ENCODE assay signal across 18 cellular contexts in genomic region chr14:32405856-32406255, GRCh38.
"Had no signal": no experiment of that assay in that cellular context is flagged by ENCODE, and none has a peak within 500 bp of the region (broad histone marks: within the 10 kb centered on the region; RNA-seq: fewer than 3 reads in every experiment).

No MANE protein-coding gene starts in this region.

- H3K4me3 Mint-ChIP-seq: activated CD8-positive, alpha-beta T cell treated with anti-CD3 and anti-CD28 coated beads, Interleukin-2, amount 10 ng/mL, durations not matched to agents 7 days and 5 days; activated naive CD8-positive, alpha-beta T cell treated with anti-CD3 and anti-CD28 coated beads, Interleukin-2, amount 50 U/mL, for 24 hours; natural killer cell; T-cell had no signal

- H3K27ac ChIP-seq: cardiac muscle cell, psoas muscle, suprapubic skin, upper lobe of left lung, VCaP had no signal

- H3K9me3 Mint-ChIP-seq: activated naive CD8-positive, alpha-beta T cell treated with anti-CD3 and anti-CD28 coated beads, Interleukin-2, amount 50 U/mL, for 24 hours; T-cell had no signal

- H3K36me3 Mint-ChIP-seq: natural killer cell, T-cell had no signal

- H3K9me3 ChIP-seq: psoas muscle, suprapubic skin, upper lobe of left lung had no signal

- H3K27ac Mint-ChIP-seq: activated CD8-positive, alpha-beta T cell treated with anti-CD3 and anti-CD28 coated beads, Interleukin-2, amount 10 ng/mL, durations not matched to agents 7 days and 5 days; activated naive CD8-positive, alpha-beta T cell treated with anti-CD3 and anti-CD28 coated beads, Interleukin-2, amount 50 U/mL, for 24 hours; natural killer cell; T-cell had no signal

- H3K4me1 Mint-ChIP-seq: activated naive CD8-positive, alpha-beta T cell treated with anti-CD3 and anti-CD28 coated beads, Interleukin-2, amount 50 U/mL, for 24 hours; natural killer cell; T-cell had no signal

- H3K4me3 ChIP-seq: cardiac muscle cell, psoas muscle, suprapubic skin, upper lobe of left lung had no signal

- ATAC-seq: activated CD8-positive, alpha-beta T cell treated with anti-CD3 and anti-CD28 coated beads, Interleukin-2, amount 10 ng/mL, durations not matched to agents 7 days and 5 days; activated naive CD8-positive, alpha-beta T cell treated with anti-CD3 and anti-CD28 coated beads, Interleukin-2, amount 50 U/mL, for 24 hours; left colon; natural killer cell; stimulated activated naive CD8-positive, alpha-beta T cell treated with anti-CD3 and anti-CD28 coated beads, Interleukin-15, Interleukin-2, amounts not matched to agents 100 U/mL and 50 U/mL, for 24 hours; T-cell had no signal

- H3K4me1 ChIP-seq: psoas muscle, suprapubic skin, upper lobe of left lung had no signal

- H3K27me3 Mint-ChIP-seq: activated naive CD8-positive, alpha-beta T cell treated with anti-CD3 and anti-CD28 coated beads, Interleukin-2, amount 50 U/mL, for 24 hours; T-cell had no signal

- H3K27me3 ChIP-seq: cardiac muscle cell, suprapubic skin, upper lobe of left lung had no signal

- DNase-seq: activated CD4-positive, alpha-beta T cell treated with anti-CD3 and anti-CD28 coated beads for 4 hours; activated CD8-positive, alpha-beta memory T cell treated with anti-CD3 and anti-CD28 coated beads, Interleukin-2, amount 50 U/mL, for 48 hours; activated CD8-positive, alpha-beta T cell treated with anti-CD3 and anti-CD28 coated beads, Interleukin-2, amount 10 ng/mL, durations not matched to agents 7 days and 5 days; activated naive CD4-positive, alpha-beta T cell; activated naive CD8-positive, alpha-beta T cell treated with anti-CD3 and anti-CD28 coated beads, Interleukin-2, amount 50 U/mL, for 24 hours; left colon; natural killer cell; occipital lobe; psoas muscle; stimulated activated CD4-positive, alpha-beta T cell treated with anti-CD3 and anti-CD28 coated beads, Interleukin-12 subunit alpha, Interleukin-12 subunit beta, amount 100 ng/mL, for 4 hours; stimulated activated CD4-positive, alpha-beta T cell treated with anti-CD3 and anti-CD28 coated beads, Interleukin-2, amount 100 ng/mL, for 48 hours; stimulated activated naive CD8-positive, alpha-beta T cell treated with anti-CD3 and anti-CD28 coated beads, Interleukin-15, Interleukin-2, amounts not matched to agents 100 U/mL and 50 U/mL, for 24 hours; T-cell; T1000; upper lobe of left lung had no signal
